In genomic region chr12:49707812-49708147, GRCh38 we compare ENCODE assay signal across 8 cellular contexts. TPM values are rescaled to one million over a fixed set of nuclear protein-coding genes. Genes with fewer than 3 reads are reported as not detected.
DNase-seq lines count a peak whose midpoint lies in the region; ATAC-seq and TF ChIP-seq lines count a peak whose summit lies in the region.

No MANE protein-coding gene starts in this region.

- H3K4me1 Mint-ChIP-seq in T-helper 2 cell treated with Interferon-gamma antibody and Interleukin-4, amounts not matched to agents 5 μg/mL and 100 μg/mL, for 36 hours (ENCODE audit: low read depth), result peaks cover 35% of the 10 kb centered on the region

- peak overlapping the region; percentile 69 for H3K27ac Mint-ChIP-seq in T-helper 2 cell treated with Interferon-gamma antibody and Interleukin-4, amounts not matched to agents 5 μg/mL and 100 μg/mL, for 36 hours

- H2AFZ ChIP-seq in PC-3 (ENCODE audit: low read length), result peak overlapping the region; percentile 68

- H3K36me3 Mint-ChIP-seq in T-helper 2 cell treated with Interferon-gamma antibody and Interleukin-4, amounts not matched to agents 5 μg/mL and 100 μg/mL, for 36 hours (ENCODE audit: low read depth), result peaks cover 2% of the 10 kb centered on the region

- peak overlapping the region; percentile 74; the same call in 1 of the 2 replicates for H3K4me3 ChIP-seq in PC-3 (ENCODE audit: low read length)
- peak overlapping the region in 55 of 59 donors; percentile 9 to 92 (median 84) for H3K4me3 ChIP-seq in dorsolateral prefrontal cortex
- H3K4me3 ChIP-seq in psoas muscle, result peak overlapping the region; percentile 79

- POLR2A ChIA-PET in PC-3 (lab: Charles Lee; ENCODE audit: unreplicated experiment), result no interaction called here

- intact Hi-C loops in PC-3 (cut with micrococcal nuclease), result loop anchor here (1.0 kb wide), 1 partner anchor 63 kb away; no protein-coding TSS in a partner anchor
- intact Hi-C loops in dorsolateral prefrontal cortex (cut with DNase I), result loop anchor here (1.0 to 2.0 kb wide), 3 partner anchors 33 to 63 kb away; partner anchors contain the start of gene TMBIM6 (in 1 of the 2)
- intact Hi-C loops in psoas muscle (cut with DNase I), result loop anchor here (1.0 to 5.0 kb wide), 2 partner anchors 35 to 63 kb away; no protein-coding TSS in a partner anchor

- peaks cover 30% of the 10 kb centered on the region for H3K27me3 Mint-ChIP-seq in T-helper 2 cell treated with Interferon-gamma antibody and Interleukin-4, amounts not matched to agents 5 μg/mL and 100 μg/mL, for 36 hours (ENCODE audit: low read depth)

- TF ChIP-seq CTCF in PC-3 (conservative IDR thresholded peaks at IDR 0.05; ENCODE audit: low read depth, low read length) (no peak), dorsolateral prefrontal cortex (IDR thresholded peaks at IDR 0.05 in 54 of 56, conservative IDR thresholded peaks at IDR 0.05 in 2 of 56; ENCODE audit: low read depth in 1 of 56, partially characterized antibody in 56 of 56) (peak in 9 of 56 donors; percentile 0 to 10 (median 4)), psoas muscle (IDR thresholded peaks at IDR 0.05) (no peak)

- peak overlapping the region; percentile 89 for H3K4me2 ChIP-seq in PC-3 (ENCODE audit: low read length)

- DNase-seq in T-helper 2 cell treated with Interferon-gamma antibody and Interleukin-4, amounts not matched to agents 5 μg/mL and 100 μg/mL, for 36 hours (ENCODE audit: low spot score), result no peak
- DNase-seq in T-helper 2 cell (no peak), PC-3 (no peak), dorsolateral prefrontal cortex (peak in 1 of 10 donors; percentile 5), psoas muscle (no peak), NCI-H1930 (lab: John Stamatoyannopoulos, UW) (no peak), SKM-1 (lab: John Stamatoyannopoulos, UW; ENCODE audit: unreplicated experiment) (no peak), cerebellar nuclear complex (lab: John Stamatoyannopoulos, UW) (no peak)

- no peaks in the 10 kb centered on the region for H3K9me2 ChIP-seq in PC-3 (replicated peaks; ENCODE audit: low read length)

- BruUV-seq in PC-3 (replicated peaks; lab: Mats Ljungman, UMichigan), result no TSS peak

- peak overlapping the region; percentile 72 for H3K4me3 Mint-ChIP-seq in T-helper 2 cell treated with Interferon-gamma antibody and Interleukin-4, amounts not matched to agents 5 μg/mL and 100 μg/mL, for 36 hours

- no peak overlapping the region for H3K9ac ChIP-seq in PC-3 (ENCODE audit: low read length)

- H3K79me2 ChIP-seq in PC-3 (ENCODE audit: low read length), result peaks cover 4% of the 10 kb centered on the region; the same call in 1 of the 2 replicates

- H4K20me1 ChIP-seq in PC-3 (ENCODE audit: low read length), result no peaks in the 10 kb centered on the region

- H3K4me1 ChIP-seq in PC-3 (ENCODE audit: insufficient read depth, low read length) (peaks cover 9% of the 10 kb centered on the region; the same call in 1 of the 2 replicates), psoas muscle (peaks cover 17% of the 10 kb centered on the region)

- CTCF ChIA-PET in PC-3 (lab: Charles Lee), result interaction anchor here (0.7 kb wide), 1 partner anchor 35 kb away, joined by 3 read pairs; no protein-coding TSS in a partner anchor

- H3K27me3 ChIP-seq in PC-3 (ENCODE audit: low read length), result peaks cover 22% of the 10 kb centered on the region
- no peaks in the 10 kb centered on the region for H3K27me3 ChIP-seq in dorsolateral prefrontal cortex
- H3K27me3 ChIP-seq in psoas muscle (ENCODE audit: insufficient read depth in 3 of 3, low read length in 2 of 3), result peaks cover 0 to 53% (median 3%) of the 10 kb centered on the region in 3 donors

- 30 to 38% (median 36%) methylated on average over 11 of the region's 11 CpGs for WGBS in psoas muscle, 3 donors

- no peaks in the 10 kb centered on the region for H3K36me3 ChIP-seq in PC-3 (ENCODE audit: low read depth, low read length)
- no peaks in the 10 kb centered on the region for H3K36me3 ChIP-seq in psoas muscle (ENCODE audit: insufficient read depth in 1 of 2, low read depth in 1 of 2)

- no peak overlapping the region for H3K27ac ChIP-seq in PC-3 (ENCODE audit: low read length)
- peak overlapping the region in 41 of 59 donors; percentile 1 to 96 (median 53) for H3K27ac ChIP-seq in dorsolateral prefrontal cortex
- no peak overlapping the region for H3K27ac ChIP-seq in psoas muscle

- no peak for ATAC-seq in PC-3
- no peak for ATAC-seq in psoas muscle

- no peaks in the 10 kb centered on the region for H3K9me3 Mint-ChIP-seq in T-helper 2 cell treated with Interferon-gamma antibody and Interleukin-4, amounts not matched to agents 5 μg/mL and 100 μg/mL, for 36 hours

- H3K9me3 ChIP-seq in PC-3 (ENCODE audit: low read length), result no peaks in the 10 kb centered on the region
- no peaks in the 10 kb centered on the region for H3K9me3 ChIP-seq in psoas muscle

- H3F3A ChIP-seq in PC-3 (ENCODE audit: low read length, unreplicated experiment), result no peaks in the 10 kb centered on the region

RNA-seq across cellular contexts. Expression of gene FMNL3, which starts 0.6 kb away (rescaled TPM):
- total RNA-seq in PC-3 (2014; rRNA removed) (5.2 and 6.2 TPM in 2 replicates), dorsolateral prefrontal cortex (10 to 100 TPM; 13.7 to 48.0 (median 29.3) TPM), psoas muscle (10 to 100 TPM in 1 of 4 donors, 1 to 10 TPM in 3; 5.5 to 11.3 (median 7.8) TPM)
- 1 to 10 TPM; 1.5 to 3.2 (median 1.8) TPM for polyA plus RNA-seq in psoas muscle

RNA-seq across cellular contexts. Expression of gene TMBIM6, which starts 33.6 kb away (rescaled TPM):
- total RNA-seq in PC-3 (2014; rRNA removed), result 396 and 402 TPM in 2 replicates
- 100 to 1,000 TPM; 290 to 477 (median 355) TPM for total RNA-seq in dorsolateral prefrontal cortex
- total RNA-seq in psoas muscle, result 100 to 1,000 TPM; 171 to 256 (median 241) TPM
- polyA plus RNA-seq in psoas muscle, result 100 to 1,000 TPM; 164 to 317 (median 250) TPM

Comparison
In these comparisons a context has a peak if more than half of its experiments do, and no peak if none do; other contexts are left out.
1. H3K27ac ChIP-seq: peak in dorsolateral prefrontal cortex (41 of 59); none in PC-3 (single experiment) and psoas muscle (single experiment).
2. Peak in every context shown above with its lines, with median percentiles within 50 percentile points of each other: H3K4me3 ChIP-seq.